8 cellular contexts compared by ENCODE assay signal in genomic region chr17:332023-332422, GRCh38. TPM values are rescaled to one million over a fixed set of nuclear protein-coding genes. Genes with fewer than 3 reads are reported as not detected.
DNase-seq lines count a peak whose midpoint lies in the region; ATAC-seq lines count a peak whose summit lies in the region.
"Had no signal": no experiment of that assay in that cellular context is flagged by ENCODE, and none has a peak within 500 bp of the region (broad histone marks: within the 10 kb centered on the region; RNA-seq: fewer than 3 reads in every experiment).

No MANE protein-coding gene starts in this region.

- H3K27ac Mint-ChIP-seq in T-cell: peak overlapping the region in 1 of 2 donors; percentile 7

- H3K36me3 Mint-ChIP-seq in T-cell: peaks cover under 1% of the 10 kb centered on the region

- H3K27ac ChIP-seq in muscle layer of colon (ENCODE audit: low read depth, low read length): peak overlapping the region; percentile 68
- H3K27ac ChIP-seq in stomach smooth muscle (ENCODE audit: low read length): peak overlapping the region; percentile 55
- H3K27ac ChIP-seq: KMS-11 had no signal

- ATAC-seq in T-cell (replicated peaks in 1 of 4): no peak
- no peak for ATAC-seq in GM21423 (IDR thresholded peaks at IDR 0.05; ENCODE audit: unreplicated experiment)
- no peak for ATAC-seq in GM18868 (IDR thresholded peaks at IDR 0.05; ENCODE audit: unreplicated experiment)

- no peaks in the 10 kb centered on the region for H3K9me3 Mint-ChIP-seq in T-cell

- peaks cover 13 to 76% (median 68%) of the 10 kb centered on the region in 3 donors for H3K4me1 Mint-ChIP-seq in T-cell

- DNase-seq in T-cell (peak in 1 of 34 experiments; percentile 1), NCI-H146 treated with DMSO at 0.1 percent for 48 hours (lab: John Stamatoyannopoulos, UW; ENCODE audit: unreplicated experiment) (no peak)

- H3K4me1 ChIP-seq in endocrine pancreas (ENCODE audit: control insufficient read depth, insufficient read depth, low read length): peaks cover 4% of the 10 kb centered on the region
- peaks cover 5% of the 10 kb centered on the region for H3K4me1 ChIP-seq in muscle layer of colon (ENCODE audit: insufficient read depth, low read length)
- H3K4me1 ChIP-seq in stomach smooth muscle (ENCODE audit: control insufficient read depth, insufficient read depth, low read length): peaks cover 9% of the 10 kb centered on the region

- POLR2A ChIA-PET in T-cell (lab: Charles Lee): no interaction called here

- CTCF ChIA-PET in T-cell (lab: Charles Lee): no interaction called here

- H3K4me3 ChIP-seq in endocrine pancreas (ENCODE audit: control insufficient read depth, insufficient read depth, low read length) (no peak overlapping the region), muscle layer of colon (ENCODE audit: low read depth in 1 of 2, low read length in 2 of 2) (peak overlapping the region in 1 of 2 donors; percentile 32), stomach smooth muscle (ENCODE audit: low read length in 2 of 2) (peak overlapping the region; percentile 52 to 66)

- H3K27me3 ChIP-seq in endocrine pancreas (ENCODE audit: control insufficient read depth, insufficient read depth, low read length) (no peaks in the 10 kb centered on the region), muscle layer of colon (ENCODE audit: control insufficient read depth in 1 of 2, insufficient read depth in 2 of 2, low read length in 2 of 2) (no peaks in the 10 kb centered on the region), stomach smooth muscle (ENCODE audit: control insufficient read depth in 1 of 2, insufficient read depth in 2 of 2, low read length in 2 of 2) (peaks cover 0 to 3% of the 10 kb centered on the region in 2 donors)

- H3K27me3 Mint-ChIP-seq in T-cell: peaks cover 0 to 3% of the 10 kb centered on the region in 2 donors

- peak overlapping the region in 2 of 3 donors; percentile 76 to 80 for H3K4me3 Mint-ChIP-seq in T-cell

- H3K9me3 ChIP-seq in endocrine pancreas (ENCODE audit: control insufficient read depth, low read length): no peaks in the 10 kb centered on the region
- H3K9me3 ChIP-seq in muscle layer of colon (ENCODE audit: low read length): no peaks in the 10 kb centered on the region
- H3K9me3 ChIP-seq in stomach smooth muscle (ENCODE audit: control insufficient read depth in 2 of 2, low read length in 2 of 2): no peaks in the 10 kb centered on the region

- H3K9ac ChIP-seq in endocrine pancreas (ENCODE audit: control insufficient read depth, insufficient read depth, low read length) (peak overlapping the region; percentile 43), muscle layer of colon (ENCODE audit: low read length) (peak overlapping the region; percentile 33), stomach smooth muscle (ENCODE audit: low read length in 2 of 2) (peak overlapping the region; percentile 47 to 60)
- H3K9ac ChIP-seq: KMS-11 had no signal

- H3K36me3 ChIP-seq in endocrine pancreas (ENCODE audit: control insufficient read depth, insufficient read depth, low read length) (no peaks in the 10 kb centered on the region), muscle layer of colon (ENCODE audit: insufficient read depth, low read length) (no peaks in the 10 kb centered on the region), stomach smooth muscle (ENCODE audit: control insufficient read depth in 2 of 2, insufficient read depth in 2 of 2, low read length in 2 of 2) (no peaks in the 10 kb centered on the region)

RNA-seq across cellular contexts. Expression of gene RPH3AL, which starts 20.6 kb away (rescaled TPM):
- 10 to 100 TPM in 1 of 5 donors, 1 to 10 TPM in 4; 4.5 to 10.5 (median 5.3) TPM for total RNA-seq in T-cell
